Comparison of ENCODE assay signal across 14 cellular contexts in genomic region chr5:134529460-134529859, GRCh38. TPM values are rescaled to one million over a fixed set of nuclear protein-coding genes. Genes with fewer than 3 reads are reported as not detected.
A peak's percentile ranks its signal among the peaks of the same experiment; 100 is the strongest.
DNase-seq lines count a peak whose midpoint lies in the region; ATAC-seq and TF ChIP-seq lines count a peak whose summit lies in the region.
"Had no signal": no experiment of that assay in that cellular context is flagged by ENCODE, and none has a peak within 500 bp of the region (broad histone marks: within the 10 kb centered on the region; RNA-seq: fewer than 3 reads in every experiment).

No MANE protein-coding gene starts in this region.

- H3K9ac ChIP-seq in Loucy (ENCODE audit: low read depth, low read length, poor library complexity, severe bottlenecking) = peak overlapping the region; percentile 96

- H3K4me3 Mint-ChIP-seq in activated T-cell treated with anti-CD3 and anti-CD28 coated beads, Interleukin-2, amount 50 U/mL, for 72 hours = peak overlapping the region in 1 of 2 donors; percentile 6
- no peak overlapping the region for H3K4me3 Mint-ChIP-seq in stimulated activated effector memory CD8-positive, alpha-beta T cell treated with anti-CD3 and anti-CD28 coated beads, Interleukin-12 subunit alpha, Interleukin-12 subunit beta, amount 100 ng/mL, for 72 hours
- H3K4me3 Mint-ChIP-seq: nephron progenitor cell had no signal

- peak overlapping the region; percentile 5 to 100 for H3K27ac ChIP-seq in coronary artery

- no peak for DNase-seq in activated T-cell treated with anti-CD3 and anti-CD28 coated beads, Interleukin-2, amount 50 U/mL, for 72 hours
- DNase-seq in activated T-cell treated with anti-CD3 and anti-CD28 coated beads for 4 hours = no peak
- no peak for DNase-seq in coronary artery (ENCODE audit: low spot score)
- no peak for DNase-seq in stimulated activated effector memory CD8-positive, alpha-beta T cell treated with anti-CD3 and anti-CD28 coated beads, Interleukin-12 subunit alpha, Interleukin-12 subunit beta, amount 100 ng/mL, for 72 hours (ENCODE audit: low spot score in 2 of 2)
- DNase-seq in putamen (ENCODE audit: low spot score) = no peak
- DNase-seq: activated CD4-positive, alpha-beta T cell treated with anti-CD3 and anti-CD28 coated beads for 4 hours; NCI-H1694 treated with DMSO at 0.1 percent for 48 hours; NCI-H510A; nephron progenitor cell; testis had no signal

- peaks cover 72% of the 10 kb centered on the region for H3K79me2 ChIP-seq in Loucy (ENCODE audit: insufficient read depth, low read length)

- H3F3A ChIP-seq in Loucy (ENCODE audit: low read depth) = no peaks in the 10 kb centered on the region

- no peak for ATAC-seq in activated T-cell treated with anti-CD3 and anti-CD28 coated beads, Interleukin-2, amount 50 U/mL, for 72 hours (replicated peaks in 1 of 2)
- no peak for ATAC-seq in stimulated activated effector memory CD8-positive, alpha-beta T cell treated with anti-CD3 and anti-CD28 coated beads, Interleukin-12 subunit alpha, Interleukin-12 subunit beta, amount 100 ng/mL, for 72 hours
- ATAC-seq in GM19395 (IDR thresholded peaks at IDR 0.05; ENCODE audit: unreplicated experiment) = no peak
- no peak for ATAC-seq in GM21423 (IDR thresholded peaks at IDR 0.05; ENCODE audit: unreplicated experiment)
- ATAC-seq: left lobe of liver had no signal

- peak overlapping the region; percentile 31 for H3K27ac Mint-ChIP-seq in activated T-cell treated with anti-CD3 and anti-CD28 coated beads, Interleukin-2, amount 50 U/mL, for 72 hours
- peak overlapping the region; percentile 94 for H3K27ac Mint-ChIP-seq in stimulated activated effector memory CD8-positive, alpha-beta T cell treated with anti-CD3 and anti-CD28 coated beads, Interleukin-12 subunit alpha, Interleukin-12 subunit beta, amount 100 ng/mL, for 72 hours
- H3K27ac Mint-ChIP-seq: nephron progenitor cell had no signal

- no peaks in the 10 kb centered on the region for H3K9me2 ChIP-seq in Loucy (replicated peaks; ENCODE audit: low read depth, low read length)

- H3K36me3 Mint-ChIP-seq in activated T-cell treated with anti-CD3 and anti-CD28 coated beads, Interleukin-2, amount 50 U/mL, for 72 hours (ENCODE audit: insufficient read depth in 2 of 2) = peaks cover 3 to 5% of the 10 kb centered on the region in 2 donors
- peaks cover 26% of the 10 kb centered on the region for H3K36me3 Mint-ChIP-seq in stimulated activated effector memory CD8-positive, alpha-beta T cell treated with anti-CD3 and anti-CD28 coated beads, Interleukin-12 subunit alpha, Interleukin-12 subunit beta, amount 100 ng/mL, for 72 hours

- no peak overlapping the region for H3K4me3 ChIP-seq in Loucy (ENCODE audit: low read length, poor library complexity, severe bottlenecking)
- no peak overlapping the region for H3K4me3 ChIP-seq in coronary artery
- H3K4me3 ChIP-seq: testis had no signal

- H3K36me3 ChIP-seq in Loucy (ENCODE audit: insufficient read depth, low read length) = no peaks in the 10 kb centered on the region

- TF ChIP-seq CTCF in Loucy (conservative IDR thresholded peaks at IDR 0.05; ENCODE audit: low read length) (no peak), coronary artery (IDR thresholded peaks at IDR 0.05) (no peak)

- H3K9me3 ChIP-seq in Loucy (ENCODE audit: insufficient read depth, low read depth, low read length) = no peaks in the 10 kb centered on the region
- H3K9me3 ChIP-seq: testis had no signal

- no peaks in the 10 kb centered on the region for H3K27me3 ChIP-seq in Loucy (ENCODE audit: insufficient read depth, low read length, poor library complexity, severe bottlenecking)
- H3K27me3 ChIP-seq: testis had no signal

- peak overlapping the region; percentile 89 for H3K4me2 ChIP-seq in Loucy (ENCODE audit: low read depth, low read length, poor library complexity, severe bottlenecking)

- H2AFZ ChIP-seq in Loucy (ENCODE audit: low read length) = no peak overlapping the region

- H3K4me1 ChIP-seq in Loucy (ENCODE audit: insufficient read depth, low read length, poor library complexity, severe bottlenecking) = peaks cover 31% of the 10 kb centered on the region

- no peaks in the 10 kb centered on the region for H3K27me3 Mint-ChIP-seq in activated T-cell treated with anti-CD3 and anti-CD28 coated beads, Interleukin-2, amount 50 U/mL, for 72 hours (ENCODE audit: low read depth)

- H4K20me1 ChIP-seq in Loucy (ENCODE audit: insufficient read depth, low read length, poor library complexity, severe bottlenecking) = peaks cover 3% of the 10 kb centered on the region

- H3K4me1 Mint-ChIP-seq in activated T-cell treated with anti-CD3 and anti-CD28 coated beads, Interleukin-2, amount 50 U/mL, for 72 hours (ENCODE audit: low read depth) = peaks cover 64% of the 10 kb centered on the region
- H3K4me1 Mint-ChIP-seq in stimulated activated effector memory CD8-positive, alpha-beta T cell treated with anti-CD3 and anti-CD28 coated beads, Interleukin-12 subunit alpha, Interleukin-12 subunit beta, amount 100 ng/mL, for 72 hours = peaks cover 53% of the 10 kb centered on the region

- no peaks in the 10 kb centered on the region for H3K9me3 Mint-ChIP-seq in activated T-cell treated with anti-CD3 and anti-CD28 coated beads, Interleukin-2, amount 50 U/mL, for 72 hours
- no peaks in the 10 kb centered on the region for H3K9me3 Mint-ChIP-seq in stimulated activated effector memory CD8-positive, alpha-beta T cell treated with anti-CD3 and anti-CD28 coated beads, Interleukin-12 subunit alpha, Interleukin-12 subunit beta, amount 100 ng/mL, for 72 hours
- H3K9me3 Mint-ChIP-seq: nephron progenitor cell had no signal

RNA-seq across cellular contexts. Expression of gene JADE2, which starts 4.0 kb away (rescaled TPM):
- 10 to 100 TPM; 87.0 to 88.8 TPM for total RNA-seq in activated T-cell treated with anti-CD3 and anti-CD28 coated beads, Interleukin-2, amount 50 U/mL, for 72 hours
